14 cellular contexts compared by ENCODE assay signal in the genomic region with DNA sequence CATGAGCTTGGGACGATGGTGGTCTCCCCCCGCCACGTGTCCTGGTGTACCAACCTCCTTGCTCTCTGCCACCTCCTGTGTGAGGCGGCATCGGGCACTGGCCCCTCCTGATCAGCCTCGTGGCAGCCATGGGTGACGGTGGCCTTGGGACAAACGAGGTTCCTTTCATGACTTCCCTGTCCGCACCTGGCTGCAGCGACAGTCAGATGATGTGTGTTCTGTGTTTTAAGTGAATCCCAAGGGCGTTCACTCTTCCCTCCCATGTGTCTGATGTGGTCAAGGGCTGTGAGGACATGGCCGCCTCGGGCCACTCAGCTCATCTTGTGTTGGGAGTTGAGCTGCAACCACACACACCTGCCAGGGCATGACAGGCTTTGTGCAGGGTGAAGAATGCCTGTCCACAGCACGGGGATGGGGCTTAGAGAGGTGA.
"Had no signal": no experiment of that assay in that cellular context is flagged by ENCODE, and none has a peak within 500 bp of the region (broad histone marks: within the 10 kb centered on the region; RNA-seq: fewer than 3 reads in every experiment).

No MANE protein-coding gene starts in this region.

- H3K27me3 ChIP-seq: adrenal gland, upper lobe of right lung had no signal

- ATAC-seq: activated CD4-positive, CD25-positive, alpha-beta regulatory T cell treated with anti-CD3 and anti-CD28 coated beads, Interleukin-2, amount 50 U/mL, for 24 hours; esophagus mucosa; left lobe of liver; stimulated activated naive CD8-positive, alpha-beta T cell treated with anti-CD3 and anti-CD28 coated beads, Interleukin-15, Interleukin-2, amounts not matched to agents 100 U/mL and 50 U/mL, for 24 hours; upper lobe of right lung had no signal

- DNase-seq: activated CD4-positive, alpha-beta T cell treated with anti-CD3 and anti-CD28 coated beads, Interleukin-2, amount 50 U/mL, for 4 hours; activated naive CD4-positive, alpha-beta T cell treated with anti-CD3 and anti-CD28 coated beads, Interleukin-2, amount 50 U/mL, for 16 hours; activated T-cell treated with anti-CD3 and anti-CD28 coated beads, Interleukin-2, amount 50 U/mL, for 1 hour; adrenal gland; mesendoderm; stimulated activated CD4-positive, alpha-beta T cell treated with anti-CD3 and anti-CD28 coated beads, Interleukin-12 subunit alpha, Interleukin-12 subunit beta, amount 100 ng/mL, for 4 hours; stimulated activated naive CD8-positive, alpha-beta T cell treated with anti-CD3 and anti-CD28 coated beads, Interleukin-15, Interleukin-2, amounts not matched to agents 100 U/mL and 50 U/mL, for 24 hours; T-helper 2 cell; upper lobe of right lung had no signal

- H3K36me3 ChIP-seq: adrenal gland, suprapubic skin, upper lobe of right lung had no signal

- H3K4me3 ChIP-seq: adrenal gland, suprapubic skin, upper lobe of right lung had no signal

- H3K9me3 ChIP-seq: adrenal gland, suprapubic skin, upper lobe of right lung had no signal

- FAIRE-seq: endometrium had no signal

- H3K27ac ChIP-seq: adrenal gland, suprapubic skin, upper lobe of right lung had no signal
